ENCODE assay signal across 1 cellular context in genomic region chr7:151741585-151741984, GRCh38.
TF ChIP-seq lines count a peak whose summit lies in the region.

No MANE protein-coding gene starts in this region.

TF ChIP-seq in A549, 52 proteins besides CTCF, POLR2A, EP300 and RAD21 (continued from another document):
- no peak for TF ChIP-seq USF2 (IDR thresholded peaks at IDR 0.05)
- TF ChIP-seq JUNB (IDR thresholded peaks at IDR 0.05), result no peak
- TF ChIP-seq CBX2 (IDR thresholded peaks at IDR 0.05; ENCODE audit: borderline replicate concordance, low read depth), result no peak
- TF ChIP-seq PBX3 (IDR thresholded peaks at IDR 0.05), result no peak
- TF ChIP-seq SREBF2 (IDR thresholded peaks at IDR 0.05), result no peak
- TF ChIP-seq RARB (CRISPR knock-in tag; IDR thresholded peaks at IDR 0.05), result no peak
- no peak for TF ChIP-seq KDM1A (IDR thresholded peaks at IDR 0.05; ENCODE audit: low read depth)
- no peak for TF ChIP-seq HES2 (IDR thresholded peaks at IDR 0.05)
